ENCODE assay signal across 12 cellular contexts in genomic region chr12:64082866-64083268, GRCh38.
DNase-seq lines count a peak whose midpoint lies in the region; ATAC-seq and TF ChIP-seq lines count a peak whose summit lies in the region.
"Had no signal": no experiment of that assay in that cellular context is flagged by ENCODE, and none has a peak within 500 bp of the region (broad histone marks: within the 10 kb centered on the region; RNA-seq: fewer than 3 reads in every experiment).

No MANE protein-coding gene starts in this region.

- H3K4me3 Mint-ChIP-seq in activated CD4-positive, alpha-beta memory T cell treated with anti-CD3 and anti-CD28 coated beads for 36 hours, result no peak overlapping the region
- H3K4me3 Mint-ChIP-seq: CD4-positive, CD25-positive, alpha-beta regulatory T cell had no signal

- H3K27ac ChIP-seq in C4-2B (peak overlapping the region; percentile 61), gastroesophageal sphincter (peak overlapping the region; percentile 39 to 81 (median 68)), rectal smooth muscle tissue (ENCODE audit: low read depth, low read length) (peak overlapping the region; percentile 54)

- H3K9me3 ChIP-seq in gastroesophageal sphincter, result no peaks in the 10 kb centered on the region

- H3K36me3 Mint-ChIP-seq in activated CD4-positive, alpha-beta memory T cell treated with anti-CD3 and anti-CD28 coated beads for 36 hours, result no peaks in the 10 kb centered on the region
- H3K36me3 Mint-ChIP-seq: CD4-positive, CD25-positive, alpha-beta regulatory T cell had no signal

- WGBS in gastroesophageal sphincter (ENCODE audit: low coverage in 1 of 2), 2 donors, result 50% methylated on average over 1 of the region's 1 CpG; no CpG with 5 or more reads in 1 of the 2 donors

- no peaks in the 10 kb centered on the region for H3K9me3 Mint-ChIP-seq in activated CD4-positive, alpha-beta memory T cell treated with anti-CD3 and anti-CD28 coated beads for 36 hours
- H3K9me3 Mint-ChIP-seq: CD4-positive, CD25-positive, alpha-beta regulatory T cell had no signal

- DNase-seq in NCI-H774 (lab: John Stamatoyannopoulos, UW) (peak; percentile 70), DMS53 (lab: John Stamatoyannopoulos, UW) (no peak)
- no peak for DNase-seq in effector CD8-positive, alpha-beta T cell (lab: John Stamatoyannopoulos, UW)
- DNase-seq in activated CD4-positive, alpha-beta memory T cell treated with anti-CD3 and anti-CD28 coated beads for 36 hours, result no peak
- DNase-seq: activated naive CD4-positive, alpha-beta T cell; CD4-positive, CD25-positive, alpha-beta regulatory T cell; effector memory CD4-positive, alpha-beta T cell; retina had no signal

- H3K9ac ChIP-seq in rectal smooth muscle tissue (ENCODE audit: low read length), result no peak overlapping the region

- CTCF ChIA-PET in activated CD4-positive, alpha-beta memory T cell treated with anti-CD3 and anti-CD28 coated beads for 36 hours (lab: Charles Lee), result no interaction called here

- H3K36me3 ChIP-seq in gastroesophageal sphincter (peaks cover 0 to 14% of the 10 kb centered on the region in 2 donors), rectal smooth muscle tissue (ENCODE audit: control insufficient read depth, insufficient read depth, low read length) (no peaks in the 10 kb centered on the region)

- H3K4me1 ChIP-seq in gastroesophageal sphincter (peaks cover 5 to 47% (median 12%) of the 10 kb centered on the region in 3 donors), rectal smooth muscle tissue (ENCODE audit: control insufficient read depth, insufficient read depth, low read length) (peaks cover 17% of the 10 kb centered on the region)

- intact Hi-C loops in activated CD4-positive, alpha-beta memory T cell treated with anti-CD3 and anti-CD28 coated beads for 36 hours (cut with micrococcal nuclease), result no loop called here

- peaks cover 2% of the 10 kb centered on the region for H3K27me3 Mint-ChIP-seq in activated CD4-positive, alpha-beta memory T cell treated with anti-CD3 and anti-CD28 coated beads for 36 hours

- H3K27me3 ChIP-seq in gastroesophageal sphincter (no peaks in the 10 kb centered on the region), rectal smooth muscle tissue (ENCODE audit: control insufficient read depth, insufficient read depth, low read length) (no peaks in the 10 kb centered on the region)

- no peak for TF ChIP-seq POLR2A in gastroesophageal sphincter (IDR thresholded peaks at IDR 0.05)

- no peak for TF ChIP-seq EP300 in gastroesophageal sphincter (IDR thresholded peaks at IDR 0.05)

- no peaks in the 10 kb centered on the region for H3K4me1 Mint-ChIP-seq in activated CD4-positive, alpha-beta memory T cell treated with anti-CD3 and anti-CD28 coated beads for 36 hours (ENCODE audit: low read depth)
- H3K4me1 Mint-ChIP-seq: CD4-positive, CD25-positive, alpha-beta regulatory T cell had no signal

- ATAC-seq in gastroesophageal sphincter (peak; percentile 14), HG03354 (IDR thresholded peaks at IDR 0.05; ENCODE audit: poor library complexity, severe bottlenecking, unreplicated experiment) (no peak)

- POLR2A ChIA-PET in activated CD4-positive, alpha-beta memory T cell treated with anti-CD3 and anti-CD28 coated beads for 36 hours (lab: Charles Lee), result no interaction called here

- TF ChIP-seq CTCF in C4-2B (conservative IDR thresholded peaks at IDR 0.05) (no peak), gastroesophageal sphincter (IDR thresholded peaks at IDR 0.05) (no peak)

- no peak overlapping the region for H3K27ac Mint-ChIP-seq in activated CD4-positive, alpha-beta memory T cell treated with anti-CD3 and anti-CD28 coated beads for 36 hours
- H3K27ac Mint-ChIP-seq: CD4-positive, CD25-positive, alpha-beta regulatory T cell had no signal

- no peak overlapping the region for H3K4me3 ChIP-seq in gastroesophageal sphincter
- peak overlapping the region; percentile 24 for H3K4me3 ChIP-seq in rectal smooth muscle tissue (ENCODE audit: low read length)
